Comparison of ENCODE assay signal across 1 cellular context in the genomic region with DNA sequence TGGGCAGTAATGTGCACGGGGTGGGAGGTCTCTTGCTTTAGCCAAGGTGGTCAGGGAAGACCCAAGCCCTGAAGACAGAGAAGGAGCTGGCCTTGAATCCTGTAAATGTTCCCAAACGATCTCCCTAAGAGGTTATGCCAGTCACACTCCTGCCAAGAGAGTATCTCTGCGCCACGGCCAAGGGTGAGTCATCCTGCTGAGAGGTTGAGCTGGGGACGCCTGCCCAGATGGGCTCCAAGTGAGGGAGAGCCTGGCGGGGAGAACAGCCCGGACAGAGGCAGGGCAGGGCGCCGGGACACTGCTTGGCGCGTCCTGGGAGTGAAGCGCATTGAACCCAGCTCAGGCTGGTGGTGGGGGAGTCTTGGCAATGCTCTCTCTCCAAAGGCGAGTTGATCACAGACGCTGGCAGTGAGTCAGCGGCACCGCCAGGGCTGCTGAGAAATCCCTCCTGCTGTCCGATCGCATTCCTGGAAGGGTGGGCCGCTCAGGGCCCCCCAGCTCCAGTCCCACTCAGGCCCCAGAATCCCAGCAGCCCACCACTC.
TF ChIP-seq lines count a peak whose summit lies in the region.

No MANE protein-coding gene starts in this region.

TF ChIP-seq in K562, 482 proteins besides CTCF, POLR2A, EP300 and RAD21 (continued from another document and continues in another):
- TF ChIP-seq, protein P1, sequence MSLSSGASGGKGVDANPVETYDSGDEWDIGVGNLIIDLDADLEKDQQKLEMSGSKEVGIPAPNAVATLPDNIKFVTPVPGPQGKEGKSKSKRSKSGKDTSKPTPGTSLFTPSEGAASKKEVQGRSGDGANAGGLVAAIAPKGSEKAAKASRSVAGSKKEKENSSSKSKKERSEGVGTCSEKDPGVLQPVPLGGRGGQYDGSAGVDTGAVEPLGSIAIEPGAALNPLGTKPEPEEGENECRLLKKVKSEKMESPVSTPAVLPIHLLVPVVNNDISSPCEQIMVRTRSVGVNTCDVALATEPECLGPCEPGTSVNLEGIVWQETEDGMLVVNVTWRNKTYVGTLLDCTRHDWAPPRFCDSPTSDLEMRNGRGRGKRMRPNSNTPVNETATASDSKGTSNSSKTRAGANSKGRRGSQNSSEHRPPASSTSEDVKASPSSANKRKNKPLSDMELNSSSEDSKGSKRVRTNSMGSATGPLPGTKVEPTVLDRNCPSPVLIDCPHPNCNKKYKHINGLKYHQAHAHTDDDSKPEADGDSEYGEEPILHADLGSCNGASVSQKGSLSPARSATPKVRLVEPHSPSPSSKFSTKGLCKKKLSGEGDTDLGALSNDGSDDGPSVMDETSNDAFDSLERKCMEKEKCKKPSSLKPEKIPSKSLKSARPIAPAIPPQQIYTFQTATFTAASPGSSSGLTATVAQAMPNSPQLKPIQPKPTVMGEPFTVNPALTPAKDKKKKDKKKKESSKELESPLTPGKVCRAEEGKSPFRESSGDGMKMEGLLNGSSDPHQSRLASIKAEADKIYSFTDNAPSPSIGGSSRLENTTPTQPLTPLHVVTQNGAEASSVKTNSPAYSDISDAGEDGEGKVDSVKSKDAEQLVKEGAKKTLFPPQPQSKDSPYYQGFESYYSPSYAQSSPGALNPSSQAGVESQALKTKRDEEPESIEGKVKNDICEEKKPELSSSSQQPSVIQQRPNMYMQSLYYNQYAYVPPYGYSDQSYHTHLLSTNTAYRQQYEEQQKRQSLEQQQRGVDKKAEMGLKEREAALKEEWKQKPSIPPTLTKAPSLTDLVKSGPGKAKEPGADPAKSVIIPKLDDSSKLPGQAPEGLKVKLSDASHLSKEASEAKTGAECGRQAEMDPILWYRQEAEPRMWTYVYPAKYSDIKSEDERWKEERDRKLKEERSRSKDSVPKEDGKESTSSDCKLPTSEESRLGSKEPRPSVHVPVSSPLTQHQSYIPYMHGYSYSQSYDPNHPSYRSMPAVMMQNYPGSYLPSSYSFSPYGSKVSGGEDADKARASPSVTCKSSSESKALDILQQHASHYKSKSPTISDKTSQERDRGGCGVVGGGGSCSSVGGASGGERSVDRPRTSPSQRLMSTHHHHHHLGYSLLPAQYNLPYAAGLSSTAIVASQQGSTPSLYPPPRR (CRISPR knock-in tag; IDR thresholded peaks at IDR 0.05; ENCODE audit: borderline replicate concordance): no peak
- TF ChIP-seq CREB1 (IDR thresholded peaks at IDR 0.05): no peak
- no peak for TF ChIP-seq CREB1 (CRISPR knock-in tag; IDR thresholded peaks at IDR 0.05)
- TF ChIP-seq NELFE (IDR thresholded peaks at IDR 0.05; ENCODE audit: insufficient read depth, insufficient read length): no peak
- TF ChIP-seq, protein P2, sequence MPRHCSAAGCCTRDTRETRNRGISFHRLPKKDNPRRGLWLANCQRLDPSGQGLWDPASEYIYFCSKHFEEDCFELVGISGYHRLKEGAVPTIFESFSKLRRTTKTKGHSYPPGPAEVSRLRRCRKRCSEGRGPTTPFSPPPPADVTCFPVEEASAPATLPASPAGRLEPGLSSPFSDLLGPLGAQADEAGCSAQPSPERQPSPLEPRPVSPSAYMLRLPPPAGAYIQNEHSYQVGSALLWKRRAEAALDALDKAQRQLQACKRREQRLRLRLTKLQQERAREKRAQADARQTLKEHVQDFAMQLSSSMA (CRISPR knock-in tag; IDR thresholded peaks at IDR 0.05): no peak
- TF ChIP-seq ZNF354B (CRISPR knock-in tag; IDR thresholded peaks at IDR 0.05): no peak
- TF ChIP-seq, protein P3, sequence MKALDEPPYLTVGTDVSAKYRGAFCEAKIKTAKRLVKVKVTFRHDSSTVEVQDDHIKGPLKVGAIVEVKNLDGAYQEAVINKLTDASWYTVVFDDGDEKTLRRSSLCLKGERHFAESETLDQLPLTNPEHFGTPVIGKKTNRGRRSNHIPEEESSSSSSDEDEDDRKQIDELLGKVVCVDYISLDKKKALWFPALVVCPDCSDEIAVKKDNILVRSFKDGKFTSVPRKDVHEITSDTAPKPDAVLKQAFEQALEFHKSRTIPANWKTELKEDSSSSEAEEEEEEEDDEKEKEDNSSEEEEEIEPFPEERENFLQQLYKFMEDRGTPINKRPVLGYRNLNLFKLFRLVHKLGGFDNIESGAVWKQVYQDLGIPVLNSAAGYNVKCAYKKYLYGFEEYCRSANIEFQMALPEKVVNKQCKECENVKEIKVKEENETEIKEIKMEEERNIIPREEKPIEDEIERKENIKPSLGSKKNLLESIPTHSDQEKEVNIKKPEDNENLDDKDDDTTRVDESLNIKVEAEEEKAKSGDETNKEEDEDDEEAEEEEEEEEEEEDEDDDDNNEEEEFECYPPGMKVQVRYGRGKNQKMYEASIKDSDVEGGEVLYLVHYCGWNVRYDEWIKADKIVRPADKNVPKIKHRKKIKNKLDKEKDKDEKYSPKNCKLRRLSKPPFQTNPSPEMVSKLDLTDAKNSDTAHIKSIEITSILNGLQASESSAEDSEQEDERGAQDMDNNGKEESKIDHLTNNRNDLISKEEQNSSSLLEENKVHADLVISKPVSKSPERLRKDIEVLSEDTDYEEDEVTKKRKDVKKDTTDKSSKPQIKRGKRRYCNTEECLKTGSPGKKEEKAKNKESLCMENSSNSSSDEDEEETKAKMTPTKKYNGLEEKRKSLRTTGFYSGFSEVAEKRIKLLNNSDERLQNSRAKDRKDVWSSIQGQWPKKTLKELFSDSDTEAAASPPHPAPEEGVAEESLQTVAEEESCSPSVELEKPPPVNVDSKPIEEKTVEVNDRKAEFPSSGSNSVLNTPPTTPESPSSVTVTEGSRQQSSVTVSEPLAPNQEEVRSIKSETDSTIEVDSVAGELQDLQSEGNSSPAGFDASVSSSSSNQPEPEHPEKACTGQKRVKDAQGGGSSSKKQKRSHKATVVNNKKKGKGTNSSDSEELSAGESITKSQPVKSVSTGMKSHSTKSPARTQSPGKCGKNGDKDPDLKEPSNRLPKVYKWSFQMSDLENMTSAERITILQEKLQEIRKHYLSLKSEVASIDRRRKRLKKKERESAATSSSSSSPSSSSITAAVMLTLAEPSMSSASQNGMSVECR (CRISPR knock-in tag; IDR thresholded peaks at IDR 0.05): no peak
- no peak for TF ChIP-seq KAT7 (CRISPR knock-in tag; IDR thresholded peaks at IDR 0.05; ENCODE audit: borderline replicate concordance)
- no peak for TF ChIP-seq RHOXF2B (CRISPR knock-in tag; conservative IDR thresholded peaks at IDR 0.05)
- no peak for TF ChIP-seq SRSF9 (IDR thresholded peaks at IDR 0.05; ENCODE audit: borderline replicate concordance, low read depth, low read length)
- TF ChIP-seq MAFF (IDR thresholded peaks at IDR 0.05; ENCODE audit: low read length): no peak
- no peak for TF ChIP-seq GTF2E2 (tag; IDR thresholded peaks at IDR 0.05)
- TF ChIP-seq CC2D1A (IDR thresholded peaks at IDR 0.05): no peak
- TF ChIP-seq PHF21A (IDR thresholded peaks at IDR 0.05; ENCODE audit: borderline replicate concordance, low read depth): no peak
- no peak for TF ChIP-seq ZNF232 (CRISPR knock-in tag; IDR thresholded peaks at IDR 0.05)
- no peak for TF ChIP-seq TOE1 (IDR thresholded peaks at IDR 0.05; ENCODE audit: borderline replicate concordance)
- no peak for TF ChIP-seq TOE1 (CRISPR knock-in tag; IDR thresholded peaks at IDR 0.05; ENCODE audit: borderline replicate concordance, low read depth)
- peak; percentile 17 for TF ChIP-seq NEUROD1 (IDR thresholded peaks at IDR 0.05; ENCODE audit: borderline replicate concordance, low read depth, low read length, partially characterized antibody)
- TF ChIP-seq, protein P4, sequence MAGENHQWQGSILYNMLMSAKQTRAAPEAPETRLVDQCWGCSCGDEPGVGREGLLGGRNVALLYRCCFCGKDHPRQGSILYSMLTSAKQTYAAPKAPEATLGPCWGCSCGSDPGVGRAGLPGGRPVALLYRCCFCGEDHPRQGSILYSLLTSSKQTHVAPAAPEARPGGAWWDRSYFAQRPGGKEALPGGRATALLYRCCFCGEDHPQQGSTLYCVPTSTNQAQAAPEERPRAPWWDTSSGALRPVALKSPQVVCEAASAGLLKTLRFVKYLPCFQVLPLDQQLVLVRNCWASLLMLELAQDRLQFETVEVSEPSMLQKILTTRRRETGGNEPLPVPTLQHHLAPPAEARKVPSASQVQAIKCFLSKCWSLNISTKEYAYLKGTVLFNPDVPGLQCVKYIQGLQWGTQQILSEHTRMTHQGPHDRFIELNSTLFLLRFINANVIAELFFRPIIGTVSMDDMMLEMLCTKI (IDR thresholded peaks at IDR 0.05; ENCODE audit: partially characterized antibody): no peak
- no peak for TF ChIP-seq ETS2 (tag; IDR thresholded peaks at IDR 0.05; ENCODE audit: borderline replicate concordance, poor library complexity, severe bottlenecking)
- no peak for TF ChIP-seq ZNF444 (CRISPR knock-in tag; IDR thresholded peaks at IDR 0.05)
- TF ChIP-seq, protein P5, sequence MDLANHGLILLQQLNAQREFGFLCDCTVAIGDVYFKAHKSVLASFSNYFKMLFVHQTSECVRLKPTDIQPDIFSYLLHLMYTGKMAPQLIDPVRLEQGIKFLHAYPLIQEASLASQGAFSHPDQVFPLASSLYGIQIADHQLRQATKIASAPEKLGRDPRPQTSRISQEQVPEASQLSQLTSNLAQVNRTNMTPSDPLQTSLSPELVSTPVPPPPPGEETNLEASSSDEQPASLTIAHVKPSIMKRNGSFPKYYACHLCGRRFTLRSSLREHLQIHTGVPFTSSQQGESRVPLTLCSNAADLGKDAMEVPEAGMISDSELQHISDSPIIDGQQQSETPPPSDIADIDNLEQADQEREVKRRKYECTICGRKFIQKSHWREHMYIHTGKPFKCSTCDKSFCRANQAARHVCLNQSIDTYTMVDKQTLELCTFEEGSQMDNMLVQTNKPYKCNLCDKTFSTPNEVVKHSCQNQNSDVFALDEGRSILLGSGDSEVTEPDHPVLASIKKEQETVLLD (IDR thresholded peaks at IDR 0.05): peak; percentile 36; the same call in 1 of the 2 replicates
- no peak for TF ChIP-seq PPARD (CRISPR knock-in tag; IDR thresholded peaks at IDR 0.05)
- TF ChIP-seq, protein P6, sequence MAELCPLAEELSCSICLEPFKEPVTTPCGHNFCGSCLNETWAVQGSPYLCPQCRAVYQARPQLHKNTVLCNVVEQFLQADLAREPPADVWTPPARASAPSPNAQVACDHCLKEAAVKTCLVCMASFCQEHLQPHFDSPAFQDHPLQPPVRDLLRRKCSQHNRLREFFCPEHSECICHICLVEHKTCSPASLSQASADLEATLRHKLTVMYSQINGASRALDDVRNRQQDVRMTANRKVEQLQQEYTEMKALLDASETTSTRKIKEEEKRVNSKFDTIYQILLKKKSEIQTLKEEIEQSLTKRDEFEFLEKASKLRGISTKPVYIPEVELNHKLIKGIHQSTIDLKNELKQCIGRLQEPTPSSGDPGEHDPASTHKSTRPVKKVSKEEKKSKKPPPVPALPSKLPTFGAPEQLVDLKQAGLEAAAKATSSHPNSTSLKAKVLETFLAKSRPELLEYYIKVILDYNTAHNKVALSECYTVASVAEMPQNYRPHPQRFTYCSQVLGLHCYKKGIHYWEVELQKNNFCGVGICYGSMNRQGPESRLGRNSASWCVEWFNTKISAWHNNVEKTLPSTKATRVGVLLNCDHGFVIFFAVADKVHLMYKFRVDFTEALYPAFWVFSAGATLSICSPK (IDR thresholded peaks at IDR 0.05; ENCODE audit: borderline replicate concordance): no peak
- TF ChIP-seq NCOA1 (IDR thresholded peaks at IDR 0.05; ENCODE audit: low read depth): 0 out of 2 replicates have a peak, but pooled peaks have one; percentile 14
- no peak for TF ChIP-seq NR2F6 (CRISPR knock-in tag; IDR thresholded peaks at IDR 0.05)
- TF ChIP-seq ZNF717 (CRISPR knock-in tag; IDR thresholded peaks at IDR 0.05): no peak
- TF ChIP-seq DIDO1 (tag; IDR thresholded peaks at IDR 0.05; ENCODE audit: low read depth): no peak
- no peak for TF ChIP-seq SMAD1 (IDR thresholded peaks at IDR 0.05; ENCODE audit: low read depth, low read length, partially characterized antibody)
- no peak for TF ChIP-seq RBM39 (optimal IDR thresholded peaks at IDR 0.05; ENCODE audit: low read depth, low read length)
- TF ChIP-seq ZNF436 (CRISPR knock-in tag; IDR thresholded peaks at IDR 0.05): no peak
- no peak for TF ChIP-seq NFYB (IDR thresholded peaks at IDR 0.05; ENCODE audit: extremely low read depth, insufficient read length)
- TF ChIP-seq, protein P7, sequence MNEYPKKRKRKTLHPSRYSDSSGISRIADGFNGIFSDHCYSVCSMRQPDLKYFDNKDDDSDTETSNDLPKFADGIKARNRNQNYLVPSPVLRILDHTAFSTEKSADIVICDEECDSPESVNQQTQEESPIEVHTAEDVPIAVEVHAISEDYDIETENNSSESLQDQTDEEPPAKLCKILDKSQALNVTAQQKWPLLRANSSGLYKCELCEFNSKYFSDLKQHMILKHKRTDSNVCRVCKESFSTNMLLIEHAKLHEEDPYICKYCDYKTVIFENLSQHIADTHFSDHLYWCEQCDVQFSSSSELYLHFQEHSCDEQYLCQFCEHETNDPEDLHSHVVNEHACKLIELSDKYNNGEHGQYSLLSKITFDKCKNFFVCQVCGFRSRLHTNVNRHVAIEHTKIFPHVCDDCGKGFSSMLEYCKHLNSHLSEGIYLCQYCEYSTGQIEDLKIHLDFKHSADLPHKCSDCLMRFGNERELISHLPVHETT (CRISPR knock-in tag; conservative IDR thresholded peaks at IDR 0.05 in 1 of 2, IDR thresholded peaks at IDR 0.05 in 1 of 2): no peak
- TF ChIP-seq ZNF408 (CRISPR knock-in tag; IDR thresholded peaks at IDR 0.05; ENCODE audit: low read depth): no peak
- no peak for TF ChIP-seq FOXP1 (CRISPR knock-in tag; IDR thresholded peaks at IDR 0.05)
- TF ChIP-seq ARID1B (IDR thresholded peaks at IDR 0.05): peak; percentile 73
- TF ChIP-seq FOXJ2 (tag; IDR thresholded peaks at IDR 0.05): no peak
- no peak for TF ChIP-seq RAD51 (IDR thresholded peaks at IDR 0.05; ENCODE audit: borderline replicate concordance, low read depth)
- TF ChIP-seq CAMTA2 (CRISPR knock-in tag; conservative IDR thresholded peaks at IDR 0.05): no peak
- TF ChIP-seq, protein P8, sequence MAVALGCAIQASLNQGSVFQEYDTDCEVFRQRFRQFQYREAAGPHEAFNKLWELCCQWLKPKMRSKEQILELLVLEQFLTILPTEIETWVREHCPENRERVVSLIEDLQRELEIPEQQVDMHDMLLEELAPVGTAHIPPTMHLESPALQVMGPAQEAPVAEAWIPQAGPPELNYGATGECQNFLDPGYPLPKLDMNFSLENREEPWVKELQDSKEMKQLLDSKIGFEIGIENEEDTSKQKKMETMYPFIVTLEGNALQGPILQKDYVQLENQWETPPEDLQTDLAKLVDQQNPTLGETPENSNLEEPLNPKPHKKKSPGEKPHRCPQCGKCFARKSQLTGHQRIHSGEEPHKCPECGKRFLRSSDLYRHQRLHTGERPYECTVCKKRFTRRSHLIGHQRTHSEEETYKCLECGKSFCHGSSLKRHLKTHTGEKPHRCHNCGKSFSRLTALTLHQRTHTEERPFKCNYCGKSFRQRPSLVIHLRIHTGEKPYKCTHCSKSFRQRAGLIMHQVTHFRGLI (CRISPR knock-in tag; IDR thresholded peaks at IDR 0.05): no peak
- TF ChIP-seq ZNF431 (CRISPR knock-in tag; IDR thresholded peaks at IDR 0.05): no peak
- TF ChIP-seq, protein P9, sequence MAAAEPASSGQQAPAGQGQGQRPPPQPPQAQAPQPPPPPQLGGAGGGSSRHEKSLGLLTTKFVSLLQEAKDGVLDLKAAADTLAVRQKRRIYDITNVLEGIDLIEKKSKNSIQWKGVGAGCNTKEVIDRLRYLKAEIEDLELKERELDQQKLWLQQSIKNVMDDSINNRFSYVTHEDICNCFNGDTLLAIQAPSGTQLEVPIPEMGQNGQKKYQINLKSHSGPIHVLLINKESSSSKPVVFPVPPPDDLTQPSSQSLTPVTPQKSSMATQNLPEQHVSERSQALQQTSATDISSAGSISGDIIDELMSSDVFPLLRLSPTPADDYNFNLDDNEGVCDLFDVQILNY (CRISPR knock-in tag; IDR thresholded peaks at IDR 0.05): no peak
- peak; percentile 51; the same call in 1 of the 2 replicates for TF ChIP-seq HDAC2 (IDR thresholded peaks at IDR 0.05)
- no peak for TF ChIP-seq NR3C1 (CRISPR knock-in tag; IDR thresholded peaks at IDR 0.05)
- TF ChIP-seq SOX6 (IDR thresholded peaks at IDR 0.05): no peak
- no peak for TF ChIP-seq ARID2 (IDR thresholded peaks at IDR 0.05)
- no peak for TF ChIP-seq PTRF (tag; IDR thresholded peaks at IDR 0.05)
